In the genomic region with DNA sequence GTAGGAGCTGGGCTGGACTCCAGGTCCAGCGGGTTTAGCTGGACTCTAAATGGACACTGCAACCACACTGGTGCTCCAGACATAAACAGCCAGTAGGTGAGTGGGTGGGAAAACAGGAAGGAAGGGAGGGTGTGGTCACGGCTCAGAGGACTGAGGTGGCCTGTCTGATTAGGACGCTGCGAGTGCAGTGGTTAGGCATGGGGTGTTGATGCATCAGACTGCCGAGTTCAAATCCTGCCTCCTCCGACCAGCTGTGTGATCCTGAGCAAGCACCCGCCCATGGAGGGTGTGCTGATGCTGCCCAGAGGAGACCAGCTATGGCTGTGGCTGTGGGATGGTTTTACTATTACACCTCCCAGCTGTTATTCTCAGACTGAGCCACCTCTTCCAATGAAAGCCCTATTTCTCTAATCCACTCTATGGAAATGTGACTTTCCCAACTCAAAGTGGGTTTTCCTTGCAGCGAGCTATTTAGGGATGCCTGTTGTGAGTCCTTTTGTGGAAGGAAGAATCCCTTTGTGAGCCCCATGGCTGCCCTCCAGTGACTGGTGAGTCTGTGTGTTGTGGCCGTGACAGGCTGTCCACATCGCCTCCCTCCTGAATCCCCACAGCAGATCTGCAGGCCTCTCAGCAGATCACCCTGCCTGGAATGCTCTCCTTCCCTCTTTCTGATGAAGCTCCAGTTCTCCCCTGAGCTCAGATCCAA, we compare ENCODE assay signal across 1 cellular context.
TF ChIP-seq lines count a peak whose summit lies in the region.

No MANE protein-coding gene starts in this region.

TF ChIP-seq in HCT116, 20 proteins besides CTCF, POLR2A, EP300 and RAD21:
- TF ChIP-seq POLR2AphosphoS5 (IDR thresholded peaks at IDR 0.05; ENCODE audit: low read depth, low read length) (no peak), EGR1 (IDR thresholded peaks at IDR 0.05; ENCODE audit: low read depth) (peak; percentile 70)
TF ChIP-seq in HCT116: peak in this region for 1.
